In the genomic region with DNA sequence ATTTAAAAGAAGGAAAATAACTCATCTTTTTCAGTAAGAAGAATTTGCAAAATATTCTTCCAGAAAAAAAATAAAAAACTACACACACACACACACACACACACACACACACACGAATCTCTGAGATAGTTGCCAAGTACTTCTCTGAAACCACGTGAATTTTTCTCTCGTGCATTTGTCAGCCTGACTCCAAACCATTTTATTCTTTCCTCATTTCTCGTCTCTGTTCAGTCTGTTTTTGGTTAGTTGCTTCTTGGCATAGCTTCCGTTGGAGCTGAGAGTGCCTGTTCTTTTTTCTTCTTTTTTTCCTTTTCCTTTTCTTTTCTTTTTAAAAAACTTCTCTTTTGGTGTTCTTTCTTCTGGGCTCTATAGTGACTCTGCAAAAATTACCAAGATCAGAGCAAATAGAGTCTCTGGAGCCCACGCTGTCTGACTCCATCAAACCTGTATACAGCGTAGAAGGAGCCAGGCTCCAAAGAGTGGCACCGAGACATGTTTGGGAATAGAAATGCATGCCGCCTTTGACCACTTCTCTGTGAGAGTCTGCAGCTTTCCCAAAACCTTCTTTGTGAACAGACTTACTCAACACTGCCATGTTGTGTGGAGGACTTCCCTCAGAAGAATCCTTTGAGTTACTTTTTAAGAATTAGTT, we compare ENCODE assay signal across 14 cellular contexts. TPM values are rescaled to one million over a fixed set of nuclear protein-coding genes. Genes with fewer than 3 reads are reported as not detected.
DNase-seq lines count a peak whose midpoint lies in the region; ATAC-seq and TF ChIP-seq lines count a peak whose summit lies in the region.
"Had no signal": no experiment of that assay in that cellular context is flagged by ENCODE, and none has a peak within 500 bp of the region (broad histone marks: within the 10 kb centered on the region; RNA-seq: fewer than 3 reads in every experiment).

No MANE protein-coding gene starts in this region.

- H3K27ac Mint-ChIP-seq in nephron: peak overlapping the region; percentile 3 to 87 (median 77)
- H3K27ac Mint-ChIP-seq: activated B cell treated with CpG ODN at 0.5 μM for 24 hours, GM23338 had no signal

- H4K20me1 ChIP-seq in fibroblast of lung (ENCODE audit: control insufficient read depth, extremely low read depth, insufficient read depth, low read length): no peaks in the 10 kb centered on the region

- peak; percentile 80 for ATAC-seq in Right ventricle myocardium inferior
- ATAC-seq: A549 had no signal

- H3K4me1 Mint-ChIP-seq in nephron: peaks cover 35% of the 10 kb centered on the region
- H3K4me1 Mint-ChIP-seq: activated B cell treated with CpG ODN at 0.5 μM for 24 hours had no signal

- H3K4me2 ChIP-seq in fibroblast of lung (ENCODE audit: extremely low read depth, insufficient read depth, low read length): peak overlapping the region; percentile 65
- H3K4me2 ChIP-seq: A549, GM23338 had no signal

- no peak for DNase-seq in Right ventricle myocardium inferior (ENCODE audit: missing footprints)
- no peak for DNase-seq in cardiac septum (ENCODE audit: low spot score)
- peak; percentile 73 to 75 for DNase-seq in fibroblast of lung (ENCODE audit: low read depth in 2 of 2)
- no peak for DNase-seq in colonic mucosa
- no peak for DNase-seq in HPDE6-E6E7 (ENCODE audit: extremely low spot score)
- no peak for DNase-seq in GM20000 (ENCODE audit: low spot score)
- no peak for DNase-seq in GM13977 (ENCODE audit: low spot score)
- DNase-seq: activated B cell treated with CpG ODN at 0.5 μM for 24 hours, NCI-H2107, RPMI8226 had no signal

- no peaks in the 10 kb centered on the region for H3K36me3 ChIP-seq in fibroblast of lung (ENCODE audit: control insufficient read depth, insufficient read depth, low read length)
- H3K36me3 ChIP-seq in colonic mucosa: no peaks in the 10 kb centered on the region

- H3K27me3 ChIP-seq in fibroblast of lung (ENCODE audit: control insufficient read depth, insufficient read depth, low read length) (no peaks in the 10 kb centered on the region), colonic mucosa (no peaks in the 10 kb centered on the region)

- no peak overlapping the region for H3K9ac ChIP-seq in fibroblast of lung (ENCODE audit: insufficient read depth, low read length)
- no peak overlapping the region for H3K9ac ChIP-seq in colonic mucosa (ENCODE audit: low read depth in 2 of 2, low read length in 2 of 2)
- H3K9ac ChIP-seq: parathyroid adenoma had no signal

- H3K4me3 Mint-ChIP-seq in nephron: peak overlapping the region in 2 of 3 experiments; percentile 31 to 38
- H3K4me3 Mint-ChIP-seq: activated B cell treated with CpG ODN at 0.5 μM for 24 hours, GM23338 had no signal

- intact Hi-C loops in Right ventricle myocardium inferior (cut with DNase I) (no loop called here), cardiac septum (cut with DNase I) (no loop called here), colonic mucosa (cut with DNase I) (no loop called here)

- no peaks in the 10 kb centered on the region for H3K27me3 Mint-ChIP-seq in nephron (ENCODE audit: low read depth)

- H3K4me3 ChIP-seq in fibroblast of lung (replicated peaks in 1 of 4; ENCODE audit: control extremely low read depth in 1 of 4, insufficient read depth in 1 of 4, low read depth in 3 of 4, low read length in 4 of 4) (peak overlapping the region in 1 of 4 experiments; percentile 33), colonic mucosa (no peak overlapping the region)
- H3K4me3 ChIP-seq: A549, GM23338 had no signal

- TF ChIP-seq CTCF in fibroblast of lung (conservative IDR thresholded peaks at IDR 0.05 in 1 of 2, IDR thresholded peaks at IDR 0.05 in 1 of 2; ENCODE audit: low read depth in 1 of 2, low read length in 2 of 2) (no peak), nephron (IDR thresholded peaks at IDR 0.05; ENCODE audit: unreplicated experiment in 3 of 3) (no peak), colonic mucosa (IDR thresholded peaks at IDR 0.05) (no peak), GM20000 (IDR thresholded peaks at IDR 0.05; ENCODE audit: extremely low read depth, missing control alignments) (no peak), GM13977 (IDR thresholded peaks at IDR 0.05; ENCODE audit: extremely low read depth, insufficient read depth, missing control alignments) (no peak)

- in situ Hi-C loops in GM13977 (cut with MboI; ENCODE audit: low pct_unique_long_range_greater_than_20kb, low sequenced_read_pairs, unreplicated experiment): no loop called here

- H2AFZ ChIP-seq in fibroblast of lung (ENCODE audit: low read length): no peak overlapping the region
- H2AFZ ChIP-seq: GM23338, parathyroid adenoma had no signal

- H3K4me1 ChIP-seq in fibroblast of lung (ENCODE audit: control insufficient read depth, extremely low read depth, insufficient read depth, low read length) (peaks cover 2% of the 10 kb centered on the region), colonic mucosa (no peaks in the 10 kb centered on the region)
- H3K4me1 ChIP-seq: A549, parathyroid adenoma had no signal

- H3K36me3 Mint-ChIP-seq in nephron (ENCODE audit: low read depth): no peaks in the 10 kb centered on the region

- H3K27ac ChIP-seq in fibroblast of lung (ENCODE audit: insufficient read depth, low read length) (no peak overlapping the region), colonic mucosa (no peak overlapping the region)
- H3K27ac ChIP-seq: A549, parathyroid adenoma had no signal

- no peaks in the 10 kb centered on the region for H3K79me2 ChIP-seq in fibroblast of lung (ENCODE audit: control insufficient read depth, insufficient read depth, low read length)
- H3K79me2 ChIP-seq: parathyroid adenoma had no signal

- H3K9me3 ChIP-seq in fibroblast of lung (ENCODE audit: control insufficient read depth, insufficient read depth, low read depth, low read length) (no peaks in the 10 kb centered on the region), colonic mucosa (no peaks in the 10 kb centered on the region)
- H3K9me3 ChIP-seq: A549 had no signal

- H3K9me3 Mint-ChIP-seq in nephron: no peaks in the 10 kb centered on the region
- H3K9me3 Mint-ChIP-seq: activated B cell treated with CpG ODN at 0.5 μM for 24 hours, GM23338 had no signal

RNA-seq across cellular contexts. Expression of a gene that starts 55.1 kb away (rescaled TPM):
- 7.8 TPM for total RNA-seq in Right ventricle myocardium inferior
- total RNA-seq in cardiac septum: 13.0 TPM
- 17.7 and 27.6 TPM in 2 replicates for total RNA-seq in fibroblast of lung
- 13.8 and 17.7 TPM in 2 replicates for polyA plus RNA-seq in fibroblast of lung
- polyA plus RNA-seq in fibroblast of lung (2012): 8.8 and 9.6 TPM in 2 replicates
- polyA minus RNA-seq in fibroblast of lung (ENCODE audit: low replicate concordance): 0.75 TPM in 1 of 2 replicates, not detected in the other
- total RNA-seq in colonic mucosa: 10 to 100 TPM; 14.8 to 21.8 TPM

Comparison
In these comparisons a context has a peak if more than half of its experiments do, and no peak if none do; other contexts are left out.
1. DNase-seq: peak in fibroblast of lung (2 of 2); none in Right ventricle myocardium inferior (single experiment), cardiac septum (single experiment), colonic mucosa (single experiment), HPDE6-E6E7 (single experiment), GM20000 (single experiment) and GM13977 (single experiment).